9 cellular contexts compared by ENCODE assay signal in genomic region chr6:110682460-110682853, GRCh38.
DNase-seq lines count a peak whose midpoint lies in the region; ATAC-seq lines count a peak whose summit lies in the region.
"Had no signal": no experiment of that assay in that cellular context is flagged by ENCODE, and none has a peak within 500 bp of the region (broad histone marks: within the 10 kb centered on the region; RNA-seq: fewer than 3 reads in every experiment).

No MANE protein-coding gene starts in this region.

- H3K36me3 ChIP-seq in endocrine pancreas (ENCODE audit: control insufficient read depth, insufficient read depth, low read length) = no peaks in the 10 kb centered on the region

- no peaks in the 10 kb centered on the region for H3K27me3 ChIP-seq in endocrine pancreas (ENCODE audit: control insufficient read depth, insufficient read depth, low read length)

- H3K9ac ChIP-seq in endocrine pancreas (ENCODE audit: control insufficient read depth, insufficient read depth, low read length) = no peak overlapping the region

- H3K4me3 Mint-ChIP-seq in activated CD4-positive, alpha-beta T cell treated with anti-CD3 and anti-CD28 coated beads, Interleukin-2, amount 10 ng/mL, durations not matched to agents 24 days and 14 days = no peak overlapping the region
- no peak overlapping the region for H3K4me3 Mint-ChIP-seq in stimulated activated memory B cell treated with anti-CD40 and anti-IgM and Interleukin-4, amounts not matched to agents 10 μg/mL and 1 μg/mL and 100 μg/mL, for 72 hours
- H3K4me3 Mint-ChIP-seq: activated naive CD8-positive, alpha-beta T cell had no signal

- peak; percentile 49 for DNase-seq in COLO668 (lab: John Stamatoyannopoulos, UW; ENCODE audit: unreplicated experiment)
- DNase-seq in NCI-H524 (lab: John Stamatoyannopoulos, UW) = peak; percentile 62 to 77
- peak; percentile 92 for DNase-seq in activated CD4-positive, alpha-beta T cell treated with anti-CD3 and anti-CD28 coated beads, Interleukin-2, amount 10 ng/mL, durations not matched to agents 24 days and 14 days
- DNase-seq in midbrain (lab: John Stamatoyannopoulos, UW) = peak; percentile 85

- H3K9me3 ChIP-seq in endocrine pancreas (ENCODE audit: control insufficient read depth, low read length) = no peaks in the 10 kb centered on the region

- peak overlapping the region; percentile 45 for H3K4me3 ChIP-seq in endocrine pancreas (ENCODE audit: control insufficient read depth, insufficient read depth, low read length)

- H3K36me3 Mint-ChIP-seq in activated CD4-positive, alpha-beta T cell treated with anti-CD3 and anti-CD28 coated beads, Interleukin-2, amount 10 ng/mL, durations not matched to agents 24 days and 14 days (ENCODE audit: low read depth) = peaks cover 2% of the 10 kb centered on the region
- H3K36me3 Mint-ChIP-seq in stimulated activated memory B cell treated with anti-CD40 and anti-IgM and Interleukin-4, amounts not matched to agents 10 μg/mL and 1 μg/mL and 100 μg/mL, for 72 hours = no peaks in the 10 kb centered on the region
- H3K36me3 Mint-ChIP-seq: activated naive CD8-positive, alpha-beta T cell had no signal

- intact Hi-C loops in activated CD4-positive, alpha-beta T cell treated with anti-CD3 and anti-CD28 coated beads, Interleukin-2, amount 10 ng/mL, durations not matched to agents 24 days and 14 days (cut with micrococcal nuclease) = loop anchor here (1.0 to 2.0 kb wide), 5 partner anchors 133 to 316 kb away; partner anchors contain the start of gene CDK19

- H3K27me3 Mint-ChIP-seq in activated CD4-positive, alpha-beta T cell treated with anti-CD3 and anti-CD28 coated beads, Interleukin-2, amount 10 ng/mL, durations not matched to agents 24 days and 14 days = no peaks in the 10 kb centered on the region
- H3K27me3 Mint-ChIP-seq in stimulated activated memory B cell treated with anti-CD40 and anti-IgM and Interleukin-4, amounts not matched to agents 10 μg/mL and 1 μg/mL and 100 μg/mL, for 72 hours = no peaks in the 10 kb centered on the region
- H3K27me3 Mint-ChIP-seq: activated naive CD8-positive, alpha-beta T cell had no signal

- ATAC-seq in GM19395 (IDR thresholded peaks at IDR 0.05; ENCODE audit: unreplicated experiment) = peak; percentile 99
- ATAC-seq in HG03442 (IDR thresholded peaks at IDR 0.05; ENCODE audit: unreplicated experiment) = peak; percentile 95
- ATAC-seq in stimulated activated memory B cell treated with anti-CD40 and anti-IgM and Interleukin-4, amounts not matched to agents 10 μg/mL and 1 μg/mL and 100 μg/mL, for 72 hours = peak; percentile 98

- peaks cover 14% of the 10 kb centered on the region for H3K4me1 Mint-ChIP-seq in activated CD4-positive, alpha-beta T cell treated with anti-CD3 and anti-CD28 coated beads, Interleukin-2, amount 10 ng/mL, durations not matched to agents 24 days and 14 days
- peaks cover 12% of the 10 kb centered on the region for H3K4me1 Mint-ChIP-seq in stimulated activated memory B cell treated with anti-CD40 and anti-IgM and Interleukin-4, amounts not matched to agents 10 μg/mL and 1 μg/mL and 100 μg/mL, for 72 hours

- no peak overlapping the region for H3K27ac Mint-ChIP-seq in activated CD4-positive, alpha-beta T cell treated with anti-CD3 and anti-CD28 coated beads, Interleukin-2, amount 10 ng/mL, durations not matched to agents 24 days and 14 days
- H3K27ac Mint-ChIP-seq in stimulated activated memory B cell treated with anti-CD40 and anti-IgM and Interleukin-4, amounts not matched to agents 10 μg/mL and 1 μg/mL and 100 μg/mL, for 72 hours = peak overlapping the region; percentile 64
- H3K27ac Mint-ChIP-seq: activated naive CD8-positive, alpha-beta T cell had no signal

- H3K9me3 Mint-ChIP-seq in activated CD4-positive, alpha-beta T cell treated with anti-CD3 and anti-CD28 coated beads, Interleukin-2, amount 10 ng/mL, durations not matched to agents 24 days and 14 days = no peaks in the 10 kb centered on the region
- H3K9me3 Mint-ChIP-seq in stimulated activated memory B cell treated with anti-CD40 and anti-IgM and Interleukin-4, amounts not matched to agents 10 μg/mL and 1 μg/mL and 100 μg/mL, for 72 hours = no peaks in the 10 kb centered on the region

- H3K4me1 ChIP-seq in endocrine pancreas (ENCODE audit: control insufficient read depth, insufficient read depth, low read length) = peaks cover 9% of the 10 kb centered on the region

Comparison
In these comparisons a context has a peak if more than half of its experiments do, and no peak if none do; other contexts are left out.
1. Peak in every context shown above with its lines: DNase-seq, ATAC-seq and H3K4me3 ChIP-seq.